In genomic region chr19:50322931-50323781, GRCh38 we compare ENCODE assay signal across 20 cellular contexts. TPM values are rescaled to one million over a fixed set of nuclear protein-coding genes. Genes with fewer than 3 reads are reported as not detected.
"Had no signal": no experiment of that assay in that cellular context is flagged by ENCODE, and none has a peak within 500 bp of the region (broad histone marks: within the 10 kb centered on the region; RNA-seq: fewer than 3 reads in every experiment).

No MANE protein-coding gene starts in this region.

- H3K4me3 Mint-ChIP-seq: endodermal cell; nephron; stimulated activated naive B cell treated with anti-CD40 and anti-IgM and Interleukin-4, amounts not matched to agents 10 μg/mL and 1 μg/mL and 100 μg/mL, for 72 hours had no signal

- DNase-seq: effector CD4-positive, alpha-beta T cell; endodermal cell; erythroblast; foreskin keratinocyte; stimulated activated CD4-positive, alpha-beta T cell treated with anti-CD3 and anti-CD28 coated beads, Interleukin-15, amount 100 ng/mL, for 24 hours; stimulated activated CD4-positive, alpha-beta T cell treated with anti-CD3 and anti-CD28 coated beads, Interleukin-1b, Interleukin-23, amount 100 ng/mL, for 48 hours; stimulated activated CD4-positive, alpha-beta T cell treated with anti-CD3 and anti-CD28 coated beads, Interleukin-4, amount 100 ng/mL, for 24 hours; stimulated activated naive B cell treated with anti-CD40 and anti-IgM and Interleukin-4, amounts not matched to agents 10 μg/mL and 1 μg/mL and 100 μg/mL, for 72 hours; thyroid gland had no signal

- H3K4me3 ChIP-seq: coronary artery, hepatocyte, spleen, thyroid gland, upper lobe of left lung, vagina had no signal

- H3K4me2 ChIP-seq: hepatocyte had no signal

- H2AFZ ChIP-seq: hepatocyte had no signal

- ATAC-seq: foreskin keratinocyte; left lobe of liver; sciatic nerve; stimulated activated naive B cell treated with anti-CD40 and anti-IgM and Interleukin-4, amounts not matched to agents 10 μg/mL and 1 μg/mL and 100 μg/mL, for 72 hours had no signal

- H3K27ac Mint-ChIP-seq: endodermal cell; nephron; stimulated activated naive B cell treated with anti-CD40 and anti-IgM and Interleukin-4, amounts not matched to agents 10 μg/mL and 1 μg/mL and 100 μg/mL, for 72 hours had no signal

- H3K4me1 ChIP-seq: foreskin keratinocyte had no signal

- H3K27ac ChIP-seq: coronary artery, foreskin keratinocyte, hepatocyte, spleen, thyroid gland, upper lobe of left lung, vagina had no signal

- H3K9me3 ChIP-seq: thyroid gland, upper lobe of left lung, vagina had no signal

- H3K9me3 Mint-ChIP-seq: nephron; stimulated activated naive B cell treated with anti-CD40 and anti-IgM and Interleukin-4, amounts not matched to agents 10 μg/mL and 1 μg/mL and 100 μg/mL, for 72 hours had no signal

- H3K79me2 ChIP-seq: hepatocyte had no signal

- H3K36me3 ChIP-seq: vagina had no signal

- H3K27me3 ChIP-seq: thyroid gland, vagina had no signal

RNA-seq across cellular contexts. Expression of gene KCNC3, which starts 6.0 kb away (rescaled TPM):
- total RNA-seq: foreskin keratinocyte, myocyte had no signal
- polyA plus RNA-seq: foreskin keratinocyte had no signal

RNA-seq across cellular contexts. Expression of gene NAPSA, which starts 42.3 kb away (rescaled TPM):
- total RNA-seq: endothelial cell of umbilical vein, skeletal muscle tissue had no signal
